Comparison of ENCODE assay signal across 22 cellular contexts in genomic region chr5:83931969-83932368, GRCh38.
"Had no signal": no experiment of that assay in that cellular context is flagged by ENCODE, and none has a peak within 500 bp of the region (broad histone marks: within the 10 kb centered on the region; RNA-seq: fewer than 3 reads in every experiment).

No MANE protein-coding gene starts in this region.

- H3K9me3 ChIP-seq: gastrocnemius medialis, neutrophil, right lobe of liver, tibial artery, upper lobe of left lung, uterus had no signal

- H3K36me3 ChIP-seq: gastrocnemius medialis, neutrophil, right lobe of liver, stomach, tibial artery, upper lobe of left lung, uterus had no signal

- DNase-seq: dermis blood vessel endothelial cell; foreskin fibroblast; gastrocnemius medialis; head of caudate nucleus; naive B cell; right lobe of liver; small intestine; stimulated activated CD4-positive, alpha-beta T cell treated with anti-CD3 and anti-CD28 coated beads, Interleukin-15, amount 100 ng/mL, for 24 hours; stimulated activated CD4-positive, alpha-beta T cell treated with anti-CD3 and anti-CD28 coated beads, Interleukin-2, amount 100 ng/mL, for 48 hours; stimulated activated naive B cell treated with anti-CD40 and anti-IgM and Interleukin-4, amounts not matched to agents 10 μg/mL and 1 μg/mL and 100 μg/mL, for 72 hours; stomach; tibial artery; upper lobe of left lung; uterus had no signal

- ATAC-seq: gastrocnemius medialis; natural killer cell treated with Interleukin-12 subunit alpha and Interleukin-12 subunit beta and Interleukin-15 and Interleukin-18, amount 100 ng/mL, for 72 hours; right lobe of liver; stimulated activated naive B cell treated with anti-CD40 and anti-IgM and Interleukin-4, amounts not matched to agents 10 μg/mL and 1 μg/mL and 100 μg/mL, for 72 hours had no signal

- H3K27ac Mint-ChIP-seq: memory B cell; naive B cell; natural killer cell treated with Interleukin-12 subunit alpha and Interleukin-12 subunit beta and Interleukin-15 and Interleukin-18, amount 100 ng/mL, for 72 hours; progenitor cell of endocrine pancreas; stimulated activated naive B cell treated with anti-CD40 and anti-IgM and Interleukin-4, amounts not matched to agents 10 μg/mL and 1 μg/mL and 100 μg/mL, for 72 hours had no signal

- H3K4me3 Mint-ChIP-seq: memory B cell; naive B cell; natural killer cell treated with Interleukin-12 subunit alpha and Interleukin-12 subunit beta and Interleukin-15 and Interleukin-18, amount 100 ng/mL, for 72 hours; neural crest cell; stimulated activated naive B cell treated with anti-CD40 and anti-IgM and Interleukin-4, amounts not matched to agents 10 μg/mL and 1 μg/mL and 100 μg/mL, for 72 hours had no signal

- H3K27ac ChIP-seq: coronary artery, gastrocnemius medialis, neutrophil, parathyroid adenoma, right lobe of liver, stomach, tibial artery, upper lobe of left lung, uterus had no signal

- H3K27me3 ChIP-seq: gastrocnemius medialis, neutrophil, right lobe of liver, stomach, tibial artery, upper lobe of left lung, uterus had no signal

- H3K4me1 ChIP-seq: gastrocnemius medialis, parathyroid adenoma, right lobe of liver, stomach, tibial artery, upper lobe of left lung, uterus had no signal

- H3K4me3 ChIP-seq: coronary artery, gastrocnemius medialis, lung, right lobe of liver, stomach, tibial artery, upper lobe of left lung, uterus had no signal

- H3K36me3 Mint-ChIP-seq: memory B cell; naive B cell; natural killer cell treated with Interleukin-12 subunit alpha and Interleukin-12 subunit beta and Interleukin-15 and Interleukin-18, amount 100 ng/mL, for 72 hours; stimulated activated naive B cell treated with anti-CD40 and anti-IgM and Interleukin-4, amounts not matched to agents 10 μg/mL and 1 μg/mL and 100 μg/mL, for 72 hours had no signal

- H3K27me3 Mint-ChIP-seq: memory B cell; natural killer cell treated with Interleukin-12 subunit alpha and Interleukin-12 subunit beta and Interleukin-15 and Interleukin-18, amount 100 ng/mL, for 72 hours had no signal

- H3K4me1 Mint-ChIP-seq: memory B cell; naive B cell; neural crest cell; stimulated activated naive B cell treated with anti-CD40 and anti-IgM and Interleukin-4, amounts not matched to agents 10 μg/mL and 1 μg/mL and 100 μg/mL, for 72 hours had no signal
